ENCODE assay signal across 1 cellular context in genomic region chr16:636206-637080, GRCh38.
TF ChIP-seq lines count a peak whose summit lies in the region.

Gene METTL26, minus strand, starts transcription at chr16:636305. Its CDS starts 15 bp downstream, at chr16:636290.

TF ChIP-seq in HEK293, 187 proteins besides CTCF, POLR2A, EP300 and RAD21 (continued from another document):
- TF ChIP-seq ZNF341 (tag by site-specific recombination; IDR thresholded peaks at IDR 0.05; ENCODE audit: low read depth) (peak; percentile 54), ZNF518A (tag by site-specific recombination; conservative IDR thresholded peaks at IDR 0.05; ENCODE audit: low read depth) (no peak), ZNF664 (tag by site-specific recombination; IDR thresholded peaks at IDR 0.05) (no peak), ZNF785 (tag by site-specific recombination; IDR thresholded peaks at IDR 0.05) (0 out of 2 replicates have a peak, but pooled peaks have one; percentile 42), ZSCAN4 (tag by site-specific recombination; IDR thresholded peaks at IDR 0.05) (peak; percentile 43; the same call in 1 of the 2 replicates), ZNF768 (tag by site-specific recombination; IDR thresholded peaks at IDR 0.05) (peak; percentile 2; the same call in 1 of the 2 replicates), ZNF514 (tag by site-specific recombination; IDR thresholded peaks at IDR 0.05) (no peak), GLI4 (tag by site-specific recombination; IDR thresholded peaks at IDR 0.05) (peak; percentile 74; the same call in 1 of the 2 replicates), ZNF10 (tag by site-specific recombination; IDR thresholded peaks at IDR 0.05) (no peak), REST (tag by site-specific recombination; IDR thresholded peaks at IDR 0.05) (peak; percentile 49; the same call in 1 of the 2 replicates), PRDM10 (tag by site-specific recombination; IDR thresholded peaks at IDR 0.05) (peak; percentile 69), ZNF18 (tag by site-specific recombination; IDR thresholded peaks at IDR 0.05) (no peak), ZBTB7A (tag by site-specific recombination; IDR thresholded peaks at IDR 0.05; ENCODE audit: low read depth) (no peak; the same call in 1 of the 2 replicates), ZIC2 (tag by site-specific recombination; IDR thresholded peaks at IDR 0.05) (peak; percentile 82), ZNF600 (tag by site-specific recombination; IDR thresholded peaks at IDR 0.05) (peak; percentile 50; the same call in 1 of the 2 replicates), ZNF24 (tag by site-specific recombination; IDR thresholded peaks at IDR 0.05) (peak; percentile 93), ZNF174 (tag by site-specific recombination; IDR thresholded peaks at IDR 0.05) (no peak), SCRT2 (tag by site-specific recombination; IDR thresholded peaks at IDR 0.05) (peak; percentile 72; the same call in 1 of the 2 replicates), ZNF292 (tag by site-specific recombination; IDR thresholded peaks at IDR 0.05; ENCODE audit: borderline replicate concordance, low read depth) (no peak), MEIS1 (CRISPR knock-in tag; IDR thresholded peaks at IDR 0.05; ENCODE audit: borderline replicate concordance) (no peak), REPIN1 (tag by site-specific recombination; IDR thresholded peaks at IDR 0.05; ENCODE audit: low read depth) (0 out of 2 replicates have a peak, but pooled peaks have one; percentile 75), ZNF211 (tag by site-specific recombination; IDR thresholded peaks at IDR 0.05; ENCODE audit: low read depth) (no peak), ZNF501 (tag by site-specific recombination; IDR thresholded peaks at IDR 0.05) (peak; percentile 86)
